26 cellular contexts compared by ENCODE assay signal in the genomic region with DNA sequence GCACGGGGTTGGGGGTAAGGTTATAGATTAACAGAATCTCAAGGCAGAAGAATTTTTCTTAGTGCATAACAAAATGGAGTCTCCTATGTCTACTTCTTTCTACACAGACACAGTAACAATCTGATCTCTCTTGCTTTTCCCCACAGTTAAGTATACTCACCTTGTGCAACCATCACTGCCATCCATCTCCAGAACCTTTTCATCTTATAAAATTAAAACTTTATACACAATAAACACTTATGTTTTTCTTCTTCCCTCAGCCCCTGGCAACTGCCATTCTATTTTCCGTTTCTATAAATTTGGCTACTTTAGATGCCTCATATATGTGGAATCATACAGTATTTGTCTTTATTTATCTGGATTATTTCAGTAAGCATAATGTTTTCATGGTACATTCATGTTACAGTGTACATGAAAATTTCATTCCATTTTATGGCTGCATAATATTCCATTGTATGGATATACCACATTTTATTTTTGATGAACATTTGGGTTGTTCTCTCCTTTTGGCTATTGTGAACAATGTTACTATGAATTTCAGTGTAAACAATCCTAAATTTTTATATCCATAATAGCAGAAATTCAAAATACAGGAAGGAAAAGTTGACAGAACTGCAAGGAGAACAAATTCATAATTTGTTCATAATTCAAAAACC.
"Had no signal": no experiment of that assay in that cellular context is flagged by ENCODE, and none has a peak within 500 bp of the region (broad histone marks: within the 10 kb centered on the region; RNA-seq: fewer than 3 reads in every experiment).

No MANE protein-coding gene starts in this region.

- H3K4me1 Mint-ChIP-seq: activated CD8-positive, alpha-beta memory T cell treated with anti-CD3 and anti-CD28 coated beads, Interleukin-2, amount 10 ng/mL, durations not matched to agents 7 days and 5 days; activated T-helper 17 cell treated with anti-CD3 and anti-CD28 coated beads, Interleukin-2, amount 50 U/mL, for 72 hours; brain; central memory CD8-positive, alpha-beta T cell had no signal

- ATAC-seq: activated CD4-positive, CD25-positive, alpha-beta regulatory T cell treated with anti-CD3 and anti-CD28 coated beads, Interleukin-2, amount 50 U/mL, for 24 hours; activated CD8-positive, alpha-beta memory T cell treated with anti-CD3 and anti-CD28 coated beads, Interleukin-2, amount 10 ng/mL, durations not matched to agents 7 days and 5 days; activated T-cell treated with anti-CD3 and anti-CD28 coated beads, Interleukin-2, amount 50 U/mL, for 4 hours; activated T-helper 17 cell treated with anti-CD3 and anti-CD28 coated beads, Interleukin-2, amount 50 U/mL, for 72 hours; Panc1; Right ventricle myocardium inferior had no signal

- H3K27ac ChIP-seq: SK-N-MC had no signal

- DNase-seq: activated CD4-positive, alpha-beta T cell treated with anti-CD3 and anti-CD28 coated beads for 4 hours; activated CD4-positive, alpha-beta T cell treated with anti-CD3 and anti-CD28 coated beads, Interleukin-2, amount 50 U/mL, for 48 hours; activated CD8-positive, alpha-beta memory T cell treated with anti-CD3 and anti-CD28 coated beads, Interleukin-2, amount 10 ng/mL, durations not matched to agents 7 days and 5 days; activated gamma-delta T cell; activated naive CD4-positive, alpha-beta T cell treated with anti-CD3 and anti-CD28 coated beads for 36 hours; activated T-cell treated with anti-CD3 and anti-CD28 coated beads, Interleukin-2, amount 50 U/mL, for 4 hours; amygdala; Kasumi-1; NCI-H1105 treated with DMSO at 0.1 percent for 48 hours; NCI-H1436 treated with DMSO at 0.1 percent for 48 hours; NCI-H187; NCI-H2081; NCI-H510A treated with DMSO at 0.1 percent for 48 hours; NCI-H69; NK-92 treated with Interleukin-12 subunit alpha and Interleukin-12 subunit beta, amount 100 ng/mL, for 24 hours; OCI-M1; RPMI8226; SW 1271 had no signal

- H3K36me3 Mint-ChIP-seq: brain had no signal

- H3K4me3 Mint-ChIP-seq: activated CD8-positive, alpha-beta memory T cell treated with anti-CD3 and anti-CD28 coated beads, Interleukin-2, amount 10 ng/mL, durations not matched to agents 7 days and 5 days; activated naive CD4-positive, alpha-beta T cell treated with anti-CD3 and anti-CD28 coated beads for 36 hours; activated naive CD8-positive, alpha-beta T cell; activated T-cell treated with anti-CD3 and anti-CD28 coated beads, Interleukin-2, amount 50 U/mL, for 4 hours; activated T-helper 17 cell treated with anti-CD3 and anti-CD28 coated beads, Interleukin-2, amount 50 U/mL, for 72 hours; brain; central memory CD8-positive, alpha-beta T cell had no signal

- H3K27ac Mint-ChIP-seq: activated CD8-positive, alpha-beta memory T cell treated with anti-CD3 and anti-CD28 coated beads, Interleukin-2, amount 10 ng/mL, durations not matched to agents 7 days and 5 days; activated naive CD4-positive, alpha-beta T cell treated with anti-CD3 and anti-CD28 coated beads for 36 hours; activated naive CD8-positive, alpha-beta T cell; activated T-helper 17 cell treated with anti-CD3 and anti-CD28 coated beads, Interleukin-2, amount 50 U/mL, for 72 hours; brain had no signal

- H3K4me3 ChIP-seq: SK-N-MC had no signal
